In genomic region chr7:45181991-45182855, GRCh38 we compare ENCODE assay signal across 29 cellular contexts. TPM values are rescaled to one million over a fixed set of nuclear protein-coding genes. Genes with fewer than 3 reads are reported as not detected.
A peak's percentile ranks its signal among the peaks of the same experiment; 100 is the strongest.
DNase-seq lines count a peak whose midpoint lies in the region; ATAC-seq and TF ChIP-seq lines count a peak whose summit lies in the region.
"Had no signal": no experiment of that assay in that cellular context is flagged by ENCODE, and none has a peak within 500 bp of the region (broad histone marks: within the 10 kb centered on the region; RNA-seq: fewer than 3 reads in every experiment).

No MANE protein-coding gene starts in this region.

- H3K4ac ChIP-seq in H9 (ENCODE audit: low read depth, low read length) = no peak overlapping the region

- peaks cover 19% of the 10 kb centered on the region for H3K27me3 Mint-ChIP-seq in activated T-cell treated with anti-CD3 and anti-CD28 coated beads, Interleukin-2, amount 50 U/mL, for 24 hours
- H3K27me3 Mint-ChIP-seq in activated T-cell treated with anti-CD3 and anti-CD28 coated beads, Interleukin-2, amount 50 U/mL, for 72 hours (ENCODE audit: low read depth) = peaks cover 14% of the 10 kb centered on the region
- H3K27me3 Mint-ChIP-seq in H9 (ENCODE audit: low read depth) = peaks cover 11% of the 10 kb centered on the region
- H3K27me3 Mint-ChIP-seq: dendritic cell treated with granulocyte-macrophage colony-stimulating factor and Interleukin-4, amounts not matched to agents 40 ng/mL and 50 ng/mL, for 4 days had no signal

- no peak for ATAC-seq in activated T-cell treated with anti-CD3 and anti-CD28 coated beads, Interleukin-2, amount 50 U/mL, for 72 hours (replicated peaks in 1 of 2)
- no peak for ATAC-seq in HG03439 (IDR thresholded peaks at IDR 0.05; ENCODE audit: unreplicated experiment)
- ATAC-seq: K562; naive thymus-derived CD4-positive, alpha-beta T cell had no signal

- no CpG with 5 or more reads among the region's 8 CpGs for WGBS in H9 (ENCODE audit: extremely low coverage, insufficient read length, low lambda C conversion rate)
- WGBS in suprapubic skin = 85% methylated on average over 7 of the region's 8 CpGs

- H4K20me1 ChIP-seq in H9 (ENCODE audit: control insufficient read depth, insufficient read depth, insufficient read length) = no peaks in the 10 kb centered on the region

- no peak overlapping the region for H4K91ac ChIP-seq in H9 (ENCODE audit: insufficient read length, low read depth, low read length)

- H3K79me1 ChIP-seq in H9 (ENCODE audit: insufficient read depth, low read depth, low read length, poor library complexity, severe bottlenecking) = no peaks in the 10 kb centered on the region

- TF ChIP-seq EP300 in suprapubic skin (IDR thresholded peaks at IDR 0.05) = no peak

- no peak overlapping the region for H3K4me3 ChIP-seq in suprapubic skin
- H3K4me3 ChIP-seq: adrenal gland, esophagus muscularis mucosa, K562 had no signal

- H3K56ac ChIP-seq in H9 (ENCODE audit: insufficient read length, low read depth, low read length) = no peak overlapping the region

- DNase-seq in activated T-cell treated with anti-CD3 and anti-CD28 coated beads, Interleukin-2, amount 50 U/mL, for 24 hours = peak; percentile 21
- no peak for DNase-seq in activated T-cell treated with anti-CD3 and anti-CD28 coated beads, Interleukin-2, amount 50 U/mL, for 72 hours
- DNase-seq in H9 (peak; percentile 12), mesenteric fat pad (ENCODE audit: low spot score) (peak; percentile 73), suprapubic skin (ENCODE audit: low spot score in 2 of 2) (peak; percentile 33 to 70), erythroblast (lab: John Stamatoyannopoulos, UW) (no peak)
- DNase-seq: activated B cell treated with CpG ODN at 0.5 μM for 24 hours; activated CD4-positive, alpha-beta T cell treated with anti-CD3 and anti-CD28 coated beads, Interleukin-2, amount 50 U/mL, for 48 hours; activated gamma-delta T cell; activated T-cell treated with anti-CD3 and anti-CD28 coated beads for 4 hours; BE2C; CD8-positive, alpha-beta memory T cell; EL; foreskin fibroblast; midbrain; NCI-H1048; NCI-H446; NCI-H82; nucleus accumbens; stimulated activated naive CD4-positive, alpha-beta T cell had no signal

- no peaks in the 10 kb centered on the region for H3K36me3 Mint-ChIP-seq in activated T-cell treated with anti-CD3 and anti-CD28 coated beads, Interleukin-2, amount 50 U/mL, for 24 hours (ENCODE audit: low read depth)
- no peaks in the 10 kb centered on the region for H3K36me3 Mint-ChIP-seq in activated T-cell treated with anti-CD3 and anti-CD28 coated beads, Interleukin-2, amount 50 U/mL, for 72 hours (ENCODE audit: insufficient read depth in 2 of 2)
- no peaks in the 10 kb centered on the region for H3K36me3 Mint-ChIP-seq in H9 (ENCODE audit: insufficient read depth in 1 of 3, low read depth in 3 of 3)
- H3K36me3 Mint-ChIP-seq: CD8-positive, alpha-beta memory T cell; naive thymus-derived CD4-positive, alpha-beta T cell had no signal

- H3K9me3 ChIP-seq in H9 (ENCODE audit: control insufficient read depth, low read depth, low read length) = no peaks in the 10 kb centered on the region
- no peaks in the 10 kb centered on the region for H3K9me3 ChIP-seq in suprapubic skin
- H3K9me3 ChIP-seq: adrenal gland, BE2C, esophagus muscularis mucosa had no signal

- H3K9me3 Mint-ChIP-seq in activated T-cell treated with anti-CD3 and anti-CD28 coated beads, Interleukin-2, amount 50 U/mL, for 24 hours = no peaks in the 10 kb centered on the region
- H3K9me3 Mint-ChIP-seq in activated T-cell treated with anti-CD3 and anti-CD28 coated beads, Interleukin-2, amount 50 U/mL, for 72 hours = no peaks in the 10 kb centered on the region
- no peaks in the 10 kb centered on the region for H3K9me3 Mint-ChIP-seq in H9
- H3K9me3 Mint-ChIP-seq: activated B cell treated with CpG ODN at 0.5 μM for 24 hours; CD8-positive, alpha-beta memory T cell; dendritic cell treated with granulocyte-macrophage colony-stimulating factor and Interleukin-4, amounts not matched to agents 40 ng/mL and 50 ng/mL, for 4 days; naive thymus-derived CD4-positive, alpha-beta T cell had no signal

- H3K27me3 ChIP-seq in H9 (ENCODE audit: insufficient read depth, low read length) (no peaks in the 10 kb centered on the region), suprapubic skin (peaks cover 3% of the 10 kb centered on the region)
- H3K27me3 ChIP-seq: adrenal gland, BE2C had no signal

- H2BK12ac ChIP-seq in H9 (ENCODE audit: insufficient read length, low read depth, low read length) = no peak overlapping the region

- no peak overlapping the region for H2BK20ac ChIP-seq in H9 (ENCODE audit: low read depth, low read length, poor library complexity, severe bottlenecking)

- no peak for TF ChIP-seq CTCF in H9 (conservative IDR thresholded peaks at IDR 0.05)
- no peak for TF ChIP-seq CTCF in suprapubic skin (IDR thresholded peaks at IDR 0.05)

- no peaks in the 10 kb centered on the region for H3K36me3 ChIP-seq in suprapubic skin
- H3K36me3 ChIP-seq: adrenal gland, BE2C had no signal

- no peak overlapping the region for H2AFZ ChIP-seq in H9 (ENCODE audit: low read length)

- H3K79me2 ChIP-seq in H9 (ENCODE audit: insufficient read depth, low read length) = no peaks in the 10 kb centered on the region

- H2BK120ac ChIP-seq in H9 (ENCODE audit: low read depth, low read length, poor library complexity, severe bottlenecking) = no peak overlapping the region

- H3K23ac ChIP-seq in H9 (ENCODE audit: insufficient read length, low read depth, low read length) = no peak overlapping the region

- no peaks in the 10 kb centered on the region for H3K4me1 Mint-ChIP-seq in activated T-cell treated with anti-CD3 and anti-CD28 coated beads, Interleukin-2, amount 50 U/mL, for 24 hours (ENCODE audit: low read depth)
- H3K4me1 Mint-ChIP-seq in activated T-cell treated with anti-CD3 and anti-CD28 coated beads, Interleukin-2, amount 50 U/mL, for 72 hours (ENCODE audit: low read depth) = no peaks in the 10 kb centered on the region
- H3K4me1 Mint-ChIP-seq in H9 = peaks cover 2 to 3% of the 10 kb centered on the region in 2 experiments; a peak in 2 of 4 replicates
- H3K4me1 Mint-ChIP-seq: activated B cell treated with CpG ODN at 0.5 μM for 24 hours; CD8-positive, alpha-beta memory T cell; naive thymus-derived CD4-positive, alpha-beta T cell had no signal

- no peak overlapping the region for H3K9ac ChIP-seq in H9 (ENCODE audit: extremely low read depth, insufficient read length, low read length)

- H3K4me3 Mint-ChIP-seq in activated T-cell treated with anti-CD3 and anti-CD28 coated beads, Interleukin-2, amount 50 U/mL, for 24 hours = no peak overlapping the region
- no peak overlapping the region for H3K4me3 Mint-ChIP-seq in activated T-cell treated with anti-CD3 and anti-CD28 coated beads, Interleukin-2, amount 50 U/mL, for 72 hours
- no peak overlapping the region for H3K4me3 Mint-ChIP-seq in H9
- H3K4me3 Mint-ChIP-seq: activated B cell treated with CpG ODN at 0.5 μM for 24 hours; CD8-positive, alpha-beta memory T cell; dendritic cell treated with granulocyte-macrophage colony-stimulating factor and Interleukin-4, amounts not matched to agents 40 ng/mL and 50 ng/mL, for 4 days; naive thymus-derived CD4-positive, alpha-beta T cell had no signal

- no peak overlapping the region for H2AK5ac ChIP-seq in H9 (ENCODE audit: insufficient read length, low read length)

- no peak overlapping the region for H3K27ac ChIP-seq in H9 (ENCODE audit: insufficient read length, low read depth, low read length)
- no peak overlapping the region for H3K27ac ChIP-seq in suprapubic skin
- H3K27ac ChIP-seq: adrenal gland, esophagus muscularis mucosa had no signal

- no peak overlapping the region for H4K5ac ChIP-seq in H9 (ENCODE audit: insufficient read length, low read depth, low read length)

- H3T11ph ChIP-seq in H9 (ENCODE audit: low read length) = no peak overlapping the region

- H3K4me1 ChIP-seq in H9 (ENCODE audit: insufficient read depth, low read length) (no peaks in the 10 kb centered on the region), suprapubic skin (no peaks in the 10 kb centered on the region)
- H3K4me1 ChIP-seq: adrenal gland, BE2C, esophagus muscularis mucosa had no signal

- H2BK5ac ChIP-seq in H9 (ENCODE audit: insufficient read length, low read length) = no peak overlapping the region

- no peak overlapping the region for H3K4me2 ChIP-seq in H9 (ENCODE audit: insufficient read depth, insufficient read length, low read length)

- H2BK15ac ChIP-seq in H9 (ENCODE audit: low read depth, low read length) = no peak overlapping the region

- H3K23me2 ChIP-seq in H9 (ENCODE audit: insufficient read length, low read depth, low read length, poor library complexity, severe bottlenecking) = no peaks in the 10 kb centered on the region

- no peak overlapping the region for H4K8ac ChIP-seq in H9 (replicated peaks; ENCODE audit: insufficient read length, low read depth, low read length)

- TF ChIP-seq POLR2A in suprapubic skin (IDR thresholded peaks at IDR 0.05) (no peak), erythroblast (IDR thresholded peaks at IDR 0.05; ENCODE audit: low read length) (no peak)

- H3K18ac ChIP-seq in H9 (ENCODE audit: insufficient read length, low read depth, low read length) = no peak overlapping the region

- H3K27ac Mint-ChIP-seq in activated T-cell treated with anti-CD3 and anti-CD28 coated beads, Interleukin-2, amount 50 U/mL, for 24 hours = no peak overlapping the region
- no peak overlapping the region for H3K27ac Mint-ChIP-seq in activated T-cell treated with anti-CD3 and anti-CD28 coated beads, Interleukin-2, amount 50 U/mL, for 72 hours
- no peak overlapping the region; a peak in 1 of 7 replicates for H3K27ac Mint-ChIP-seq in H9
- H3K27ac Mint-ChIP-seq: activated B cell treated with CpG ODN at 0.5 μM for 24 hours; CD8-positive, alpha-beta memory T cell; dendritic cell treated with granulocyte-macrophage colony-stimulating factor and Interleukin-4, amounts not matched to agents 40 ng/mL and 50 ng/mL, for 4 days; naive thymus-derived CD4-positive, alpha-beta T cell had no signal

- no peak overlapping the region; the same call in 1 of the 2 replicates for H3K14ac ChIP-seq in H9 (ENCODE audit: insufficient read depth, low read length)

RNA-seq across cellular contexts. Expression of gene RAMP3, which starts 24.6 kb away (rescaled TPM):
- total RNA-seq in activated T-cell treated with anti-CD3 and anti-CD28 coated beads, Interleukin-2, amount 50 U/mL, for 72 hours = under 1 TPM in 1 of 2 donors, not detected in 1; 0.50 TPM
- total RNA-seq in H9 (2021) (0.63 and 0.66 TPM in 2 replicates), mesenteric fat pad (49.2 TPM), suprapubic skin (10 to 100 TPM; 14.4 to 62.9 (median 33.6) TPM)
- total RNA-seq: A673; activated B cell treated with CpG ODN at 0.5 μM for 24 hours; CD8-positive, alpha-beta memory T cell; K562; pulmonary artery endothelial cell; T-helper 1 cell treated with Interleukin-12 subunit alpha and Interleukin-12 subunit beta and Interleukin-4 antibody, amounts not matched to agents 30 ng/mL and 1 ng/mL, for 36 hours had no signal

Comparison
In these comparisons a context has a peak if more than half of its experiments do, and no peak if none do; other contexts are left out.
1. DNase-seq: peak in activated T-cell treated with anti-CD3 and anti-CD28 coated beads, Interleukin-2, amount 50 U/mL, for 24 hours (single experiment), H9 (single experiment), mesenteric fat pad (single experiment) and suprapubic skin (2 of 2); none in activated T-cell treated with anti-CD3 and anti-CD28 coated beads, Interleukin-2, amount 50 U/mL, for 72 hours (0 of 2) and erythroblast (0 of 2).